In genomic region chr20:37598101-37598530, GRCh38 we compare ENCODE assay signal across 1 cellular context.
TF ChIP-seq lines count a peak whose summit lies in the region.

No MANE protein-coding gene starts in this region.

TF ChIP-seq in HEK293, 187 proteins besides CTCF, POLR2A, EP300 and RAD21 (continued from another document):
- TF ChIP-seq HIC1 (tag by site-specific recombination; IDR thresholded peaks at IDR 0.05) (no peak), SP7 (tag by site-specific recombination; IDR thresholded peaks at IDR 0.05) (no peak), GLI4 (tag by site-specific recombination; IDR thresholded peaks at IDR 0.05) (no peak), ZNF600 (tag by site-specific recombination; IDR thresholded peaks at IDR 0.05) (no peak), GLIS1 (tag by site-specific recombination; IDR thresholded peaks at IDR 0.05) (peak; percentile 41), ZNF48 (tag by site-specific recombination; IDR thresholded peaks at IDR 0.05) (no peak), PRDM4 (tag by site-specific recombination; IDR thresholded peaks at IDR 0.05) (no peak), ZNF645 (tag by site-specific recombination; IDR thresholded peaks at IDR 0.05) (no peak), KLF17 (tag by site-specific recombination; IDR thresholded peaks at IDR 0.05) (0 out of 2 replicates have a peak, but pooled peaks have one; percentile 23), ZNF132 (tag by site-specific recombination; IDR thresholded peaks at IDR 0.05; ENCODE audit: borderline replicate concordance) (no peak), ZNF398 (tag by site-specific recombination; IDR thresholded peaks at IDR 0.05) (peak; percentile 64), ZNF555 (tag by site-specific recombination; conservative IDR thresholded peaks at IDR 0.05) (no peak), ZBTB7A (tag by site-specific recombination; IDR thresholded peaks at IDR 0.05; ENCODE audit: low read depth) (no peak), ZNF596 (tag by site-specific recombination; IDR thresholded peaks at IDR 0.05) (no peak), ZNF830 (tag by site-specific recombination; IDR thresholded peaks at IDR 0.05; ENCODE audit: low read depth) (no peak), ZBTB11 (tag by site-specific recombination; conservative IDR thresholded peaks at IDR 0.05; ENCODE audit: low read depth) (no peak), ZNF24 (tag by site-specific recombination; IDR thresholded peaks at IDR 0.05) (no peak), ZNF701 (tag by site-specific recombination; IDR thresholded peaks at IDR 0.05) (no peak), ZFHX2 (tag by site-specific recombination; conservative IDR thresholded peaks at IDR 0.05) (peak; percentile 90), ZFP37 (tag by site-specific recombination; IDR thresholded peaks at IDR 0.05) (no peak), YY1 (tag by site-specific recombination; IDR thresholded peaks at IDR 0.05) (no peak), ZNF324 (tag by site-specific recombination; IDR thresholded peaks at IDR 0.05) (no peak), ZNF292 (tag by site-specific recombination; IDR thresholded peaks at IDR 0.05; ENCODE audit: borderline replicate concordance, low read depth) (no peak), EGR2 (tag by site-specific recombination; IDR thresholded peaks at IDR 0.05; ENCODE audit: low read depth) (peak; percentile 81), ZNF223 (tag by site-specific recombination; IDR thresholded peaks at IDR 0.05) (no peak), ZNF610 (tag by site-specific recombination; IDR thresholded peaks at IDR 0.05; ENCODE audit: borderline replicate concordance) (no peak), KLF9 (tag by site-specific recombination; IDR thresholded peaks at IDR 0.05; ENCODE audit: low read depth) (0 out of 2 replicates have a peak, but pooled peaks have one; percentile 29), OVOL3 (tag by site-specific recombination; IDR thresholded peaks at IDR 0.05) (no peak)
